ENCODE assay signal across 22 cellular contexts in genomic region chr11:112589132-112589531, GRCh38.
DNase-seq lines count a peak whose midpoint lies in the region; ATAC-seq and TF ChIP-seq lines count a peak whose summit lies in the region.
"Had no signal": no experiment of that assay in that cellular context is flagged by ENCODE, and none has a peak within 500 bp of the region (broad histone marks: within the 10 kb centered on the region; RNA-seq: fewer than 3 reads in every experiment).

No MANE protein-coding gene starts in this region.

- H3K4me3 ChIP-seq in HEK293 (ENCODE audit: low read depth, low read length): no peak overlapping the region
- H3K4me3 ChIP-seq in muscle layer of colon (ENCODE audit: low read depth in 1 of 2, low read length in 2 of 2): peak overlapping the region in 1 of 2 donors; percentile 0
- H3K4me3 ChIP-seq in smooth muscle cell: no peak overlapping the region
- H3K4me3 ChIP-seq: A549, BLaER1, MG63 had no signal

- peaks cover 51% of the 10 kb centered on the region for H3K4me1 Mint-ChIP-seq in brain

- DNase-seq in smooth muscle cell (lab: John Stamatoyannopoulos, UW; ENCODE audit: unreplicated experiment) (no peak), NCI-H1694 (lab: John Stamatoyannopoulos, UW) (no peak), NCI-H524 treated with DMSO at 0.1 percent for 48 hours (lab: John Stamatoyannopoulos, UW) (no peak), Right ventricle myocardium superior (no peak)
- DNase-seq: CD4-positive, alpha-beta memory T cell; DMS153; GF-D8; GOT3; Kasumi-1; MG63; NCI-H1092; NCI-H2081 treated with DMSO at 0.1 percent for 48 hours; NCI-H510A treated with DMSO at 0.1 percent for 48 hours; PC-3; RPMI8226; SIG-M5 had no signal

- no peak for ATAC-seq in GM19397 (IDR thresholded peaks at IDR 0.05; ENCODE audit: unreplicated experiment)
- no peak for ATAC-seq in Right ventricle myocardium superior (ENCODE audit: poor library complexity)
- ATAC-seq: PC-3 had no signal

- CTCF ChIA-PET in HEK293 (lab: Yijun Ruan, JAX): interaction anchor here (0.7 to 4.7 kb wide), 19 partner anchors 8 to 700 kb away, joined by 3 to 80 read pairs (median 6); no protein-coding TSS in a partner anchor

- H3K27ac ChIP-seq in HEK293 (ENCODE audit: extremely low read depth, low read depth, low read length) (no peak overlapping the region), muscle layer of colon (ENCODE audit: low read depth, low read length) (peak overlapping the region; percentile 79), smooth muscle cell (ENCODE audit: low read depth) (no peak overlapping the region)
- H3K27ac ChIP-seq: A549, BLaER1 had no signal

- TF ChIP-seq CTCF in HEK293 (tag by site-specific recombination; IDR thresholded peaks at IDR 0.05) (no peak), brain (conservative IDR thresholded peaks at IDR 0.05) (no peak), smooth muscle cell (IDR thresholded peaks at IDR 0.05; ENCODE audit: borderline replicate concordance, insufficient read depth, poor library complexity, severe bottlenecking) (no peak)

- no peaks in the 10 kb centered on the region for H3K36me3 ChIP-seq in HEK293 (ENCODE audit: control insufficient read depth in 2 of 2, insufficient read depth in 1 of 2, low read length in 2 of 2)
- no peaks in the 10 kb centered on the region for H3K36me3 ChIP-seq in muscle layer of colon (ENCODE audit: insufficient read depth, low read length)
- no peaks in the 10 kb centered on the region for H3K36me3 ChIP-seq in smooth muscle cell (ENCODE audit: low read depth)
- H3K36me3 ChIP-seq: BLaER1, MG63 had no signal

- intact Hi-C loops in Right ventricle myocardium superior (cut with DNase I): loop anchor here (5.0 to 10.0 kb wide), 3 partner anchors 196 to 698 kb away; no protein-coding TSS in a partner anchor

- peak overlapping the region; percentile 75 for H3K4me2 ChIP-seq in smooth muscle cell
- H3K4me2 ChIP-seq: BLaER1 had no signal

- no peaks in the 10 kb centered on the region for H3K4me1 ChIP-seq in HEK293 (ENCODE audit: control insufficient read depth, insufficient read depth, low read length)
- H3K4me1 ChIP-seq in muscle layer of colon (ENCODE audit: insufficient read depth, low read length): peaks cover 40% of the 10 kb centered on the region
- H3K4me1 ChIP-seq in smooth muscle cell (ENCODE audit: low read depth): peaks cover 9% of the 10 kb centered on the region
- H3K4me1 ChIP-seq: A549 had no signal

- H3K27ac Mint-ChIP-seq in brain: peak overlapping the region; percentile 26 to 83 (median 60)
- H3K27ac Mint-ChIP-seq: CD4-positive, alpha-beta memory T cell had no signal

- H3K27me3 Mint-ChIP-seq in brain: peaks cover 8% of the 10 kb centered on the region
- H3K27me3 Mint-ChIP-seq: CD4-positive, alpha-beta memory T cell had no signal

- H3K36me3 Mint-ChIP-seq in brain: no peaks in the 10 kb centered on the region
- H3K36me3 Mint-ChIP-seq: CD4-positive, alpha-beta memory T cell had no signal

- H3K9ac ChIP-seq in muscle layer of colon (ENCODE audit: low read length) (no peak overlapping the region), smooth muscle cell (ENCODE audit: low read depth) (no peak overlapping the region)
- H3K9ac ChIP-seq: BLaER1 had no signal

- no peak overlapping the region for H2AFZ ChIP-seq in smooth muscle cell (ENCODE audit: low read depth)

- no peaks in the 10 kb centered on the region for H3K79me2 ChIP-seq in smooth muscle cell (ENCODE audit: low read depth)

- peaks cover 0 to 11% (median 0%) of the 10 kb centered on the region in 5 experiments for H3K9me3 Mint-ChIP-seq in brain
- H3K9me3 Mint-ChIP-seq: CD4-positive, alpha-beta memory T cell had no signal

- no peaks in the 10 kb centered on the region for H3K9me3 ChIP-seq in HEK293 (ENCODE audit: control insufficient read depth, insufficient read depth, low read depth, low read length)
- H3K9me3 ChIP-seq in muscle layer of colon (ENCODE audit: low read length): no peaks in the 10 kb centered on the region
- no peaks in the 10 kb centered on the region for H3K9me3 ChIP-seq in smooth muscle cell (replicated peaks; ENCODE audit: low read depth)
- H3K9me3 ChIP-seq: A549, BLaER1, MG63 had no signal

- WGBS in smooth muscle cell (ENCODE audit: low lambda C conversion rate): 21% methylated on average over 4 of the region's 4 CpGs

- no peaks in the 10 kb centered on the region for H4K20me1 ChIP-seq in smooth muscle cell (ENCODE audit: low read depth)
- H4K20me1 ChIP-seq: BLaER1 had no signal

- H3F3A ChIP-seq in smooth muscle cell (ENCODE audit: low read depth): peaks cover 4% of the 10 kb centered on the region

- POLR2A ChIA-PET in HEK293 (lab: Yijun Ruan, JAX): interaction anchor here (1.4 kb wide), 1 partner anchor 195 kb away, joined by 8 read pairs; no protein-coding TSS in a partner anchor

- H3K27me3 ChIP-seq in muscle layer of colon (ENCODE audit: control insufficient read depth in 1 of 2, insufficient read depth in 2 of 2, low read length in 2 of 2) (no peaks in the 10 kb centered on the region), smooth muscle cell (ENCODE audit: low read depth) (no peaks in the 10 kb centered on the region)
- H3K27me3 ChIP-seq: BLaER1, MG63 had no signal

- peak overlapping the region in 1 of 5 experiments; percentile 5 for H3K4me3 Mint-ChIP-seq in brain
- H3K4me3 Mint-ChIP-seq: CD4-positive, alpha-beta memory T cell had no signal

TF ChIP-seq in HEK293, 187 proteins besides CTCF, POLR2A, EP300 and RAD21:
- TF ChIP-seq HOXD13 (CRISPR knock-in tag; IDR thresholded peaks at IDR 0.05; ENCODE audit: borderline replicate concordance): no peak
- peak; percentile 58 for TF ChIP-seq GLIS1 (tag by site-specific recombination; IDR thresholded peaks at IDR 0.05)
